ENCODE assay signal across 35 cellular contexts in genomic region chr1:23276531-23276930, GRCh38. TPM values are rescaled to one million over a fixed set of nuclear protein-coding genes. Genes with fewer than 3 reads are reported as not detected.
"Had no signal": no experiment of that assay in that cellular context is flagged by ENCODE, and none has a peak within 500 bp of the region (broad histone marks: within the 10 kb centered on the region; RNA-seq: fewer than 3 reads in every experiment).

No MANE protein-coding gene starts in this region.

- H2AFZ ChIP-seq: hepatocyte had no signal

- ATAC-seq: foreskin keratinocyte; gastroesophageal sphincter; heart left ventricle; left lobe of liver; mucosa of descending colon; natural killer cell treated with Interleukin-12 subunit alpha and Interleukin-12 subunit beta and Interleukin-15 and Interleukin-18, amount 100 ng/mL, for 72 hours; right cardiac atrium; stimulated activated effector memory CD8-positive, alpha-beta T cell treated with anti-CD3 and anti-CD28 coated beads, Interleukin-12 subunit alpha, Interleukin-12 subunit beta, amount 100 ng/mL, for 72 hours had no signal

- H3K4me1 ChIP-seq: esophagus muscularis mucosa, foreskin keratinocyte, gastroesophageal sphincter, heart left ventricle, psoas muscle, sigmoid colon, tibial artery had no signal

- H3K79me2 ChIP-seq: hepatocyte had no signal

- DNase-seq: dermis blood vessel endothelial cell; effector memory CD4-positive, alpha-beta T cell; foreskin keratinocyte; heart left ventricle; kidney; mesenchymal stem cell; mucosa of descending colon; naive B cell; occipital lobe; ovary; posterior cingulate gyrus; psoas muscle; right cardiac atrium; sigmoid colon; stimulated activated CD4-positive, alpha-beta T cell treated with anti-CD3 and anti-CD28 coated beads, Interleukin-2, amount 100 ng/mL, for 24 hours; stimulated activated CD4-positive, alpha-beta T cell treated with anti-CD3 and anti-CD28 coated beads, Interleukin-4, amount 100 ng/mL, for 24 hours; stimulated activated naive CD4-positive, alpha-beta T cell treated with Interleukin-2 at 50 U/mL for 16 hours; stomach; tibial artery had no signal

- H3K27me3 ChIP-seq: foreskin keratinocyte, hepatocyte, ovary had no signal

- FAIRE-seq: endothelial cell of umbilical vein, kidney had no signal

- H3K27me3 Mint-ChIP-seq: type B pancreatic cell had no signal

- H3K4me3 ChIP-seq: coronary artery, esophagus muscularis mucosa, gastroesophageal sphincter, heart left ventricle, hepatocyte, mucosa of descending colon, ovary, psoas muscle, sigmoid colon, stomach, tibial artery had no signal

- H3K27ac Mint-ChIP-seq: mesothelial cell of epicardium; naive B cell; natural killer cell treated with Interleukin-12 subunit alpha and Interleukin-12 subunit beta and Interleukin-15 and Interleukin-18, amount 100 ng/mL, for 72 hours; stimulated activated effector memory CD8-positive, alpha-beta T cell treated with anti-CD3 and anti-CD28 coated beads, Interleukin-12 subunit alpha, Interleukin-12 subunit beta, amount 100 ng/mL, for 72 hours had no signal

- H3K4me3 Mint-ChIP-seq: mesothelial cell of epicardium; naive B cell; natural killer cell treated with Interleukin-12 subunit alpha and Interleukin-12 subunit beta and Interleukin-15 and Interleukin-18, amount 100 ng/mL, for 72 hours; neural crest cell; stimulated activated effector memory CD8-positive, alpha-beta T cell treated with anti-CD3 and anti-CD28 coated beads, Interleukin-12 subunit alpha, Interleukin-12 subunit beta, amount 100 ng/mL, for 72 hours; type B pancreatic cell had no signal

- H3K36me3 Mint-ChIP-seq: naive B cell; natural killer cell treated with Interleukin-12 subunit alpha and Interleukin-12 subunit beta and Interleukin-15 and Interleukin-18, amount 100 ng/mL, for 72 hours had no signal

- H3K4me1 Mint-ChIP-seq: naive B cell; neural crest cell; stimulated activated effector memory CD8-positive, alpha-beta T cell treated with anti-CD3 and anti-CD28 coated beads, Interleukin-12 subunit alpha, Interleukin-12 subunit beta, amount 100 ng/mL, for 72 hours had no signal

- H3K27ac ChIP-seq: coronary artery, esophagus muscularis mucosa, foreskin keratinocyte, gastroesophageal sphincter, heart left ventricle, hepatocyte, ovary, psoas muscle, sigmoid colon, stomach, tibial artery had no signal

- H3K9me3 ChIP-seq: esophagus muscularis mucosa, gastroesophageal sphincter, heart left ventricle, mucosa of descending colon, ovary, psoas muscle, sigmoid colon, stomach, tibial artery had no signal

- H3K9me3 Mint-ChIP-seq: mesothelial cell of epicardium; naive B cell; natural killer cell treated with Interleukin-12 subunit alpha and Interleukin-12 subunit beta and Interleukin-15 and Interleukin-18, amount 100 ng/mL, for 72 hours; neural crest cell; stimulated activated effector memory CD8-positive, alpha-beta T cell treated with anti-CD3 and anti-CD28 coated beads, Interleukin-12 subunit alpha, Interleukin-12 subunit beta, amount 100 ng/mL, for 72 hours; type B pancreatic cell had no signal

- H3K4me2 ChIP-seq: hepatocyte had no signal

- H3K36me3 ChIP-seq: ovary had no signal

RNA-seq across cellular contexts. Expression of gene HTR1D, which starts 59.2 kb away (rescaled TPM):
- total RNA-seq: epithelial cell of proximal tubule; esophagus muscularis mucosa; fibroblast of lung; left lobe of liver; natural killer cell treated with Interleukin-12 subunit alpha and Interleukin-12 subunit beta and Interleukin-15 and Interleukin-18, amount 100 ng/mL, for 72 hours; neural crest cell; occipital lobe; psoas muscle; right cardiac atrium; sigmoid colon; skeletal muscle tissue; subcutaneous adipose tissue had no signal
- polyA plus RNA-seq: fibroblast of lung, liver had no signal
